Comparison of ENCODE assay signal across 20 cellular contexts in the genomic region with DNA sequence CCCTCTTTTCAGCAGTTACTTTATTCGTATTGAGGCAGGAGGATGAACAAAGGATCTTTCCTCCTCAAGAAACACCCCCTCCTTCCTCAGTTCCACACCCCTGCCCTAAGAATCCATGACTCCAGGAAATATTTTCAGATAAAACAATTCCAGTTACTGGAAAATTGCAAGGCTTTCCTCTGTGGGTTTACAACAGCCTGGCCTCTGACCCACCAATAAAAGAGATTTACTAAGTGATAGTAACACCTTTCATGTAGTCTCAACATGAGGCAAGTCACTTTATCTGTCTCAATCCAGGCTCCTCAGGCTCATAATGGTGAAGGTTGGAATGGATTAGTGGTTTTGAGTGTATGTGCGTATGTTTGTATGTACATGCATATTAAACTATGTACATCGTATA.
DNase-seq lines count a peak whose midpoint lies in the region; ATAC-seq, FAIRE-seq and TF ChIP-seq lines count a peak whose summit lies in the region.
"Had no signal": no experiment of that assay in that cellular context is flagged by ENCODE, and none has a peak within 500 bp of the region (broad histone marks: within the 10 kb centered on the region; RNA-seq: fewer than 3 reads in every experiment).

No MANE protein-coding gene starts in this region.

- H3K27ac Mint-ChIP-seq in CD14-positive monocyte, result no peak overlapping the region
- H3K27ac Mint-ChIP-seq: CD4-positive, alpha-beta T cell; GM23338 had no signal

- H3K9me1 ChIP-seq in K562 (ENCODE audit: control insufficient read depth, insufficient read depth, low read length), result no peaks in the 10 kb centered on the region

- H3K27me3 ChIP-seq in K562 (ENCODE audit: control insufficient read depth in 2 of 2, insufficient read depth in 2 of 2, low read length in 2 of 2) (no peaks in the 10 kb centered on the region), hepatocyte (no peaks in the 10 kb centered on the region), prostate gland (replicated peaks; ENCODE audit: insufficient read depth) (no peaks in the 10 kb centered on the region)

- H3K4me2 ChIP-seq in K562 (ENCODE audit: insufficient read depth, low read length) (no peak overlapping the region), hepatocyte (no peak overlapping the region)
- H3K4me2 ChIP-seq: GM23338 had no signal

- no peaks in the 10 kb centered on the region for H3K9me2 ChIP-seq in hepatocyte (replicated peaks; ENCODE audit: insufficient read depth)

- whole genome bisulfite sequencing in K562 (ENCODE audit: insufficient coverage, low coverage, missing lambda C conversion rate), result 12% methylated on average over 3 of the region's 3 CpGs
- 45% methylated on average over 3 of the region's 3 CpGs for WGBS in hepatocyte (ENCODE audit: low lambda C conversion rate, missing lambda C conversion rate)
- WGBS in prostate gland, result 80% methylated on average over 3 of the region's 3 CpGs

- no peaks in the 10 kb centered on the region for H3K9me3 ChIP-seq in K562 (replicated peaks; ENCODE audit: control insufficient read depth, insufficient read depth, low read depth, low read length)
- no peaks in the 10 kb centered on the region for H3K9me3 ChIP-seq in hepatocyte (ENCODE audit: low read depth)
- H3K9me3 ChIP-seq in prostate gland, result no peaks in the 10 kb centered on the region

- POLR2A ChIA-PET in K562 (lab: Yijun Ruan, JAX), result interaction anchor here (0.8 kb wide), 2 partner anchors 10 to 14 kb away, joined by 3 to 5 read pairs; no protein-coding TSS in a partner anchor

- no TSS peak for BruUV-seq in K562 (replicated peaks; lab: Mats Ljungman, UMichigan)

- peak in 1 of 4 experiments; percentile 46 for DNase-seq in K562 (ENCODE audit: extremely low read depth in 1 of 4, low spot score in 3 of 4)
- DNase-seq in hepatocyte (ENCODE audit: low spot score), result peak; percentile 34
- peak; percentile 42 for DNase-seq in renal cortical epithelial cell (ENCODE audit: low read depth)
- no peak for DNase-seq in NCI-H146 (lab: John Stamatoyannopoulos, UW)
- no peak for DNase-seq in CD14-positive monocyte (ENCODE audit: low spot score)
- DNase-seq in prostate gland (ENCODE audit: low spot score), result no peak
- DNase-seq: CD4-positive, alpha-beta T cell; COR-L47; DMS 273 treated with DMSO at 0.1 percent for 48 hours; HCEC 1CT; IMR-90; MV-4-11; NCI-H1694 treated with DMSO at 0.1 percent for 48 hours; SHP77 treated with DMSO at 0.1 percent for 48 hours had no signal

- H3K27ac ChIP-seq in K562 (ENCODE audit: extremely low read depth, low read depth, low read length) (no peak overlapping the region), hepatocyte (peak overlapping the region; percentile 56), prostate gland (no peak overlapping the region)
- H3K27ac ChIP-seq: RWPE1, SK-N-MC had no signal

- H3K36me3 Mint-ChIP-seq in CD14-positive monocyte, result no peaks in the 10 kb centered on the region

- peak; percentile 67 for ATAC-seq in K562
- ATAC-seq in GM18861 (IDR thresholded peaks at IDR 0.05; ENCODE audit: unreplicated experiment), result no peak
- ATAC-seq: GM23338 had no signal

- no peak overlapping the region for H2AFZ ChIP-seq in K562 (ENCODE audit: low read depth, low read length)
- H2AFZ ChIP-seq in hepatocyte, result no peak overlapping the region

- no peaks in the 10 kb centered on the region for H3K9me3 Mint-ChIP-seq in CD14-positive monocyte
- H3K9me3 Mint-ChIP-seq: CD4-positive, alpha-beta T cell; GM23338 had no signal

- TF ChIP-seq CTCF in K562 (IDR thresholded peaks at IDR 0.05 in 2 of 3, conservative IDR thresholded peaks at IDR 0.05 in 1 of 3; ENCODE audit: insufficient read depth in 2 of 3, low read depth in 1 of 3, low read length in 3 of 3) (no peak), hepatocyte (IDR thresholded peaks at IDR 0.05; ENCODE audit: poor library complexity) (no peak), CD14-positive monocyte (IDR thresholded peaks at IDR 0.05) (no peak), prostate gland (IDR thresholded peaks at IDR 0.05) (no peak)

- intact Hi-C loops in K562 (cut with micrococcal nuclease), result no loop called here
- intact Hi-C loops in CD14-positive monocyte (cut with micrococcal nuclease), result no loop called here
- intact Hi-C loops in prostate gland (cut with DNase I), result no loop called here

- H3K4me1 ChIP-seq in K562 (replicated peaks in 1 of 2; ENCODE audit: control insufficient read depth in 2 of 2, insufficient read depth in 2 of 2, low read length in 2 of 2), result peaks cover 13 to 20% of the 10 kb centered on the region in 2 experiments; a peak in 3 of 5 replicates
- peaks cover 18% of the 10 kb centered on the region for H3K4me1 ChIP-seq in hepatocyte (ENCODE audit: insufficient read depth)
- H3K4me1 ChIP-seq in prostate gland (replicated peaks), result no peaks in the 10 kb centered on the region

- in situ Hi-C loops in K562 (cut with MboI), result no loop called here

- TF ChIP-seq EP300 in K562 (IDR thresholded peaks at IDR 0.05; ENCODE audit: low read length), result no peak

- no peak for FAIRE-seq in K562 (lab: Jason Lieb, UNC)
- FAIRE-seq: GM12891, HTR-8/SVneo had no signal

- TF ChIP-seq POLR2A in K562 (conservative IDR thresholded peaks at IDR 0.05), result no peak
- TF ChIP-seq POLR2A in prostate gland (IDR thresholded peaks at IDR 0.05), result no peak

- peaks cover 1 to 4% (median 1%) of the 10 kb centered on the region in 3 donors for H3K27me3 Mint-ChIP-seq in CD14-positive monocyte (ENCODE audit: low read depth in 3 of 3)
- H3K27me3 Mint-ChIP-seq: CD4-positive, alpha-beta T cell had no signal

- H3K9ac ChIP-seq in K562 (ENCODE audit: insufficient read depth in 1 of 2, low read depth in 2 of 2, low read length in 2 of 2), result no peak overlapping the region

- H3K4me3 ChIP-seq in K562 (no peak overlapping the region), hepatocyte (no peak overlapping the region), prostate gland (no peak overlapping the region)
- H3K4me3 ChIP-seq: GM23338, SK-N-MC had no signal

- peaks cover 9% of the 10 kb centered on the region for H3K4me1 Mint-ChIP-seq in CD14-positive monocyte

- no peaks in the 10 kb centered on the region for H3K79me2 ChIP-seq in K562 (ENCODE audit: control insufficient read depth, insufficient read depth, low read length)
- no peaks in the 10 kb centered on the region for H3K79me2 ChIP-seq in hepatocyte

- no peak for TF ChIP-seq RAD21 in K562 (CRISPR knock-in tag; conservative IDR thresholded peaks at IDR 0.05 in 1 of 2, IDR thresholded peaks at IDR 0.05 in 1 of 2)

- H3K36me3 ChIP-seq in K562 (ENCODE audit: control insufficient read depth, insufficient read depth, low read length) (no peaks in the 10 kb centered on the region), hepatocyte (replicated peaks; ENCODE audit: insufficient read depth, low read depth) (no peaks in the 10 kb centered on the region), prostate gland (no peaks in the 10 kb centered on the region)

- H4K20me1 ChIP-seq in K562 (replicated peaks; ENCODE audit: control insufficient read depth, insufficient read depth, low read length) (no peaks in the 10 kb centered on the region), hepatocyte (ENCODE audit: insufficient read depth, poor library complexity, severe bottlenecking) (no peaks in the 10 kb centered on the region)

- CTCF ChIA-PET in K562 (lab: Yijun Ruan, JAX; ENCODE audit: low intra/inter-chr PET ratio), result no interaction called here

- no peak overlapping the region for H3K4me3 Mint-ChIP-seq in CD14-positive monocyte
- H3K4me3 Mint-ChIP-seq: CD4-positive, alpha-beta T cell; GM23338 had no signal

TF ChIP-seq in K562, 482 proteins besides CTCF, POLR2A, EP300 and RAD21 (continues in another document):
- no peak for TF ChIP-seq TCF7L2 (IDR thresholded peaks at IDR 0.05; ENCODE audit: low read depth, low read length)
- TF ChIP-seq CBFA2T3 (IDR thresholded peaks at IDR 0.05), result peak; percentile 75
- TF ChIP-seq, protein P1, sequence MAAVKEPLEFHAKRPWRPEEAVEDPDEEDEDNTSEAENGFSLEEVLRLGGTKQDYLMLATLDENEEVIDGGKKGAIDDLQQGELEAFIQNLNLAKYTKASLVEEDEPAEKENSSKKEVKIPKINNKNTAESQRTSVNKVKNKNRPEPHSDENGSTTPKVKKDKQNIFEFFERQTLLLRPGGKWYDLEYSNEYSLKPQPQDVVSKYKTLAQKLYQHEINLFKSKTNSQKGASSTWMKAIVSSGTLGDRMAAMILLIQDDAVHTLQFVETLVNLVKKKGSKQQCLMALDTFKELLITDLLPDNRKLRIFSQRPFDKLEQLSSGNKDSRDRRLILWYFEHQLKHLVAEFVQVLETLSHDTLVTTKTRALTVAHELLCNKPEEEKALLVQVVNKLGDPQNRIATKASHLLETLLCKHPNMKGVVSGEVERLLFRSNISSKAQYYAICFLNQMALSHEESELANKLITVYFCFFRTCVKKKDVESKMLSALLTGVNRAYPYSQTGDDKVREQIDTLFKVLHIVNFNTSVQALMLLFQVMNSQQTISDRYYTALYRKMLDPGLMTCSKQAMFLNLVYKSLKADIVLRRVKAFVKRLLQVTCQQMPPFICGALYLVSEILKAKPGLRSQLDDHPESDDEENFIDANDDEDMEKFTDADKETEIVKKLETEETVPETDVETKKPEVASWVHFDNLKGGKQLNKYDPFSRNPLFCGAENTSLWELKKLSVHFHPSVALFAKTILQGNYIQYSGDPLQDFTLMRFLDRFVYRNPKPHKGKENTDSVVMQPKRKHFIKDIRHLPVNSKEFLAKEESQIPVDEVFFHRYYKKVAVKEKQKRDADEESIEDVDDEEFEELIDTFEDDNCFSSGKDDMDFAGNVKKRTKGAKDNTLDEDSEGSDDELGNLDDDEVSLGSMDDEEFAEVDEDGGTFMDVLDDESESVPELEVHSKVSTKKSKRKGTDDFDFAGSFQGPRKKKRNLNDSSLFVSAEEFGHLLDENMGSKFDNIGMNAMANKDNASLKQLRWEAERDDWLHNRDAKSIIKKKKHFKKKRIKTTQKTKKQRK (IDR thresholded peaks at IDR 0.05; ENCODE audit: borderline replicate concordance, low read depth, low read length), result no peak
- TF ChIP-seq MTA3 (IDR thresholded peaks at IDR 0.05; ENCODE audit: borderline replicate concordance), result no peak
- no peak for TF ChIP-seq TRIM24 (IDR thresholded peaks at IDR 0.05)
- peak; percentile 55 for TF ChIP-seq CBFA2T2 (conservative IDR thresholded peaks at IDR 0.05)
- TF ChIP-seq MECOM (CRISPR knock-in tag; IDR thresholded peaks at IDR 0.05), result no peak
- no peak for TF ChIP-seq ZNF253 (CRISPR knock-in tag; conservative IDR thresholded peaks at IDR 0.05)
- no peak for TF ChIP-seq SIRT6 (IDR thresholded peaks at IDR 0.05; ENCODE audit: low read depth, low read length)
- TF ChIP-seq ZNF354B (CRISPR knock-in tag; IDR thresholded peaks at IDR 0.05), result no peak
- peak in 1 of 2 experiments; percentile 39; a peak in 1 of 4 replicates for TF ChIP-seq HDAC1 (IDR thresholded peaks at IDR 0.05)
- TF ChIP-seq ILF3 (IDR thresholded peaks at IDR 0.05; ENCODE audit: borderline replicate concordance), result no peak
- no peak for TF ChIP-seq JUNB (CRISPR knock-in tag; conservative IDR thresholded peaks at IDR 0.05)
- peak; percentile 24; the same call in 1 of the 2 replicates for TF ChIP-seq CXXC5 (CRISPR knock-in tag; IDR thresholded peaks at IDR 0.05)
- TF ChIP-seq TCF7 (IDR thresholded peaks at IDR 0.05; ENCODE audit: borderline replicate concordance), result peak; percentile 65; the same call in 1 of the 2 replicates
- TF ChIP-seq DNMT1 (IDR thresholded peaks at IDR 0.05), result no peak

Comparison
In these comparisons a context has a peak if more than half of its experiments do, and no peak if none do; other contexts are left out.
1. DNase-seq: peak in hepatocyte (single experiment) and renal cortical epithelial cell (single experiment); none in NCI-H146 (single experiment), CD14-positive monocyte (single experiment) and prostate gland (single experiment).